ENCODE assay signal across 1 cellular context in genomic region chr11:107778839-107779517, GRCh38.
TF ChIP-seq lines count a peak whose summit lies in the region.

No MANE protein-coding gene starts in this region.

TF ChIP-seq in HEK293, 187 proteins besides CTCF, POLR2A, EP300 and RAD21 (continued from another document):
- no peak for TF ChIP-seq ZNF148 (tag by site-specific recombination; IDR thresholded peaks at IDR 0.05; ENCODE audit: borderline replicate concordance)
- TF ChIP-seq WT1 (tag by site-specific recombination; IDR thresholded peaks at IDR 0.05): peak; percentile 71
- no peak for TF ChIP-seq ZNF701 (tag by site-specific recombination; IDR thresholded peaks at IDR 0.05)
- TF ChIP-seq ZNF449 (tag by site-specific recombination; IDR thresholded peaks at IDR 0.05): no peak
- no peak for TF ChIP-seq ZNF114 (tag by site-specific recombination; IDR thresholded peaks at IDR 0.05)
- TF ChIP-seq ZNF426 (tag by site-specific recombination; IDR thresholded peaks at IDR 0.05): no peak
- peak; percentile 58; the same call in 1 of the 2 replicates for TF ChIP-seq ZNF843 (tag by site-specific recombination; IDR thresholded peaks at IDR 0.05)
- TF ChIP-seq ZNF280D (tag by site-specific recombination; IDR thresholded peaks at IDR 0.05): no peak
- TF ChIP-seq SP3 (tag by site-specific recombination; IDR thresholded peaks at IDR 0.05): no peak
- TF ChIP-seq REST (tag by site-specific recombination; IDR thresholded peaks at IDR 0.05): no peak
- TF ChIP-seq ZNF521 (tag by site-specific recombination; IDR thresholded peaks at IDR 0.05): no peak
- TF ChIP-seq ZNF324 (tag by site-specific recombination; IDR thresholded peaks at IDR 0.05): no peak
- peak; percentile 48; the same call in 1 of the 2 replicates for TF ChIP-seq OSR2 (tag by site-specific recombination; IDR thresholded peaks at IDR 0.05)
- TF ChIP-seq ZNF768 (tag by site-specific recombination; IDR thresholded peaks at IDR 0.05): no peak
- TF ChIP-seq ZNF354C (tag by site-specific recombination; IDR thresholded peaks at IDR 0.05; ENCODE audit: borderline replicate concordance, low read depth): no peak
- TF ChIP-seq EGR2 (tag by site-specific recombination; IDR thresholded peaks at IDR 0.05; ENCODE audit: low read depth): no peak
- TF ChIP-seq RBAK (tag by site-specific recombination; IDR thresholded peaks at IDR 0.05): no peak
- TF ChIP-seq ZNF37A (tag by site-specific recombination; IDR thresholded peaks at IDR 0.05): no peak
- TF ChIP-seq SP7 (tag by site-specific recombination; IDR thresholded peaks at IDR 0.05): no peak
- no peak for TF ChIP-seq KLF7 (tag by site-specific recombination; IDR thresholded peaks at IDR 0.05; ENCODE audit: borderline replicate concordance)
- no peak for TF ChIP-seq ZNF837 (tag by site-specific recombination; IDR thresholded peaks at IDR 0.05)
- no peak for TF ChIP-seq ZNF223 (tag by site-specific recombination; IDR thresholded peaks at IDR 0.05)
- TF ChIP-seq ZBTB44 (tag by site-specific recombination; IDR thresholded peaks at IDR 0.05): peak; percentile 58; the same call in 1 of the 2 replicates
- TF ChIP-seq PRDM6 (tag by site-specific recombination; IDR thresholded peaks at IDR 0.05): peak; percentile 82
- TF ChIP-seq ZNF776 (tag by site-specific recombination; IDR thresholded peaks at IDR 0.05; ENCODE audit: borderline replicate concordance): no peak
- TF ChIP-seq OVOL3 (tag by site-specific recombination; IDR thresholded peaks at IDR 0.05): 0 out of 2 replicates have a peak, but pooled peaks have one; percentile 33
- no peak for TF ChIP-seq ZNF677 (tag by site-specific recombination; IDR thresholded peaks at IDR 0.05)
- TF ChIP-seq ZNF155 (tag by site-specific recombination; IDR thresholded peaks at IDR 0.05): no peak
- TF ChIP-seq BCL11B (tag by site-specific recombination; IDR thresholded peaks at IDR 0.05; ENCODE audit: low read depth): no peak
- no peak for TF ChIP-seq ZNF513 (tag by site-specific recombination; IDR thresholded peaks at IDR 0.05)
- TF ChIP-seq ZNF548 (tag by site-specific recombination; IDR thresholded peaks at IDR 0.05): no peak
- TF ChIP-seq KLF17 (tag by site-specific recombination; IDR thresholded peaks at IDR 0.05): no peak
- no peak for TF ChIP-seq ZNF266 (tag by site-specific recombination; IDR thresholded peaks at IDR 0.05; ENCODE audit: low read depth)
- TF ChIP-seq ZNF514 (tag by site-specific recombination; IDR thresholded peaks at IDR 0.05): no peak
- no peak for TF ChIP-seq ZNF639 (tag by site-specific recombination; IDR thresholded peaks at IDR 0.05)
- TF ChIP-seq ZBTB7A (tag by site-specific recombination; IDR thresholded peaks at IDR 0.05; ENCODE audit: low read depth): no peak
